8 cellular contexts compared by ENCODE assay signal in the genomic region with DNA sequence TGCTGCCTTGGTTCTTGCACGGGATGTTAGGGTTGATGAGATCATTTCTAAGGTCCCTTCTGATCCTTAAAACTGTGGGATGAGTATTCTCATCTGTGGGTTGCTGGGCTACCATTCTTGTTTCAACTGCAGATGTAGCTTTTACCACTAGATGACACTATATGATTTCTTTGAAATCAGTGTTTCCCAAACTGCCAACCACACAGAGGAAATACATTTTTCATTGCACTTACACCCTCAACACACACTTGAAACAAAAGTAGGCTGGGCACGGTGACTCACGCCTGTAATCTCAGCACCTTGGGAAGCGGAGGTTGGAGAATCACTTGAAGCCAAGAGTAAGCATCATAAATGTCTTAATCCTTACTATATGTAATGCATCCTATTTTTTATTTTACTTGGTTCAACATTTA. TPM values are rescaled to one million over a fixed set of nuclear protein-coding genes. Genes with fewer than 3 reads are reported as not detected.
DNase-seq lines count a peak whose midpoint lies in the region; ATAC-seq and TF ChIP-seq lines count a peak whose summit lies in the region.

No MANE protein-coding gene starts in this region.

- H2AK5ac ChIP-seq in mesendoderm (ENCODE audit: low read length), result no peak overlapping the region

- BruUV-seq in HCT116 (replicated peaks; lab: Mats Ljungman, UMichigan), result no TSS peak

- no peak overlapping the region for H3K23ac ChIP-seq in mesendoderm (ENCODE audit: low read length)

- H3K36me3 Mint-ChIP-seq in CD14-positive monocyte, result peaks cover 37 to 40% of the 10 kb centered on the region in 2 donors

- H3K4me1 ChIP-seq in HCT116 (ENCODE audit: control insufficient read depth in 1 of 2, insufficient read depth in 2 of 2, low read length in 2 of 2) (peaks cover 8 to 26% of the 10 kb centered on the region in 2 experiments), mesendoderm (ENCODE audit: control insufficient read depth, low read depth, low read length) (no peaks in the 10 kb centered on the region)

- H3K4me2 ChIP-seq in HCT116 (ENCODE audit: low read length), result peak overlapping the region; percentile 41
- no peak overlapping the region for H3K4me2 ChIP-seq in mesendoderm (ENCODE audit: low read length)

- H3K27me3 Mint-ChIP-seq in CD14-positive monocyte (ENCODE audit: low read depth in 3 of 3), result peaks cover 0 to 2% (median 0%) of the 10 kb centered on the region in 3 donors

- ATAC-seq in HCT116 (peak; percentile 87), GM19463 (IDR thresholded peaks at IDR 0.05; ENCODE audit: unreplicated experiment) (no peak)

- H2BK5ac ChIP-seq in mesendoderm (ENCODE audit: low read length), result no peak overlapping the region

- H4K5ac ChIP-seq in mesendoderm (ENCODE audit: low read length), result no peak overlapping the region

- no peak overlapping the region for H4K8ac ChIP-seq in mesendoderm (ENCODE audit: low read depth, low read length)

- CTCF ChIA-PET in HCT116 (lab: Charles Lee), result interaction anchor here (0.7 to 1.7 kb wide), 4 partner anchors 8 to 150 kb away, joined by 3 to 20 read pairs (median 3); no protein-coding TSS in a partner anchor

- H3K18ac ChIP-seq in mesendoderm (ENCODE audit: low read length), result no peak overlapping the region

- H3K27ac Mint-ChIP-seq in CD14-positive monocyte, result no peak overlapping the region

- no peaks in the 10 kb centered on the region for H3K9me3 Mint-ChIP-seq in CD14-positive monocyte

- H3K4me3 ChIP-seq in HCT116 (replicated peaks in 1 of 2; ENCODE audit: low read depth in 1 of 2, low read length in 2 of 2) (no peak overlapping the region), SK-N-MC (no peak overlapping the region), mesendoderm (ENCODE audit: low read length) (no peak overlapping the region)

- TF ChIP-seq RAD21 in HCT116 (IDR thresholded peaks at IDR 0.05; ENCODE audit: low read depth), result peak; percentile 90

- no peak overlapping the region for H3K56ac ChIP-seq in mesendoderm (ENCODE audit: low read length)

- RAD21 ChIA-PET in HCT116 (lab: Charles Lee; ENCODE audit: low non-redundant PET in 1 of 2, low total read pairs in 2 of 2, uncharacterized antibody in 2 of 2, unreplicated experiment in 2 of 2), result interaction anchor here in 1 of 2 experiments (1.1 kb wide), 1 partner anchor 98 kb away, joined by 7 read pairs; no protein-coding TSS in a partner anchor

- H3K4ac ChIP-seq in mesendoderm (ENCODE audit: low read depth, low read length), result no peak overlapping the region

- peaks cover 24% of the 10 kb centered on the region for H3K4me1 Mint-ChIP-seq in CD14-positive monocyte

- H4K20me1 ChIP-seq in HCT116 (ENCODE audit: insufficient read depth), result no peaks in the 10 kb centered on the region

- no peak for TF ChIP-seq POLR2A in HCT116 (IDR thresholded peaks at IDR 0.05; ENCODE audit: borderline replicate concordance, extremely low read depth, insufficient read depth, insufficient read length)

- no peaks in the 10 kb centered on the region for H3K9me2 ChIP-seq in HCT116 (ENCODE audit: insufficient read depth)

- H3K36me3 ChIP-seq in HCT116 (ENCODE audit: control insufficient read depth in 1 of 2, insufficient read depth in 2 of 2, low read length in 2 of 2) (peaks cover 4 to 10% of the 10 kb centered on the region in 2 experiments; a peak in 2 of 4 replicates), SK-N-MC (ENCODE audit: insufficient read depth, low read length) (peaks cover 3% of the 10 kb centered on the region; the same call in 1 of the 2 replicates), mesendoderm (ENCODE audit: control insufficient read depth, insufficient read depth, low read length) (peaks cover 3% of the 10 kb centered on the region)

- 0 out of 2 replicates have a peak overlapping the region, but pooled peaks have one; percentile 9 for H3K9ac ChIP-seq in HCT116 (ENCODE audit: low read length)
- no peak overlapping the region for H3K9ac ChIP-seq in SK-N-MC (ENCODE audit: insufficient read length)
- H3K9ac ChIP-seq in mesendoderm (ENCODE audit: low read length), result no peak overlapping the region

- peak; percentile 60 for TF ChIP-seq CTCF in CD14-positive monocyte (IDR thresholded peaks at IDR 0.05)
- TF ChIP-seq CTCF in HCT116 (IDR thresholded peaks at IDR 0.05 in 2 of 3, conservative IDR thresholded peaks at IDR 0.05 in 1 of 3; ENCODE audit: borderline replicate concordance in 1 of 3, insufficient read depth in 1 of 3, low read depth in 2 of 3, low read length in 2 of 3), result peak; percentile 71 to 87 (median 76)

- no peak overlapping the region for H2AFZ ChIP-seq in HCT116 (ENCODE audit: low read depth, low read length, poor library complexity, severe bottlenecking)

- H3K79me1 ChIP-seq in mesendoderm (ENCODE audit: low read length), result peaks cover 5% of the 10 kb centered on the region

- DNase-seq in CD14-positive monocyte (ENCODE audit: low spot score) (no peak), HCT116 (ENCODE audit: low read depth, low spot score) (no peak), SK-N-MC (ENCODE audit: low read depth, low spot score) (peak; percentile 37), mesendoderm (peak; percentile 53), NCI-H524 treated with DMSO at 0.1 percent for 48 hours (lab: John Stamatoyannopoulos, UW) (no peak)
- DNase-seq in central memory CD4-positive, alpha-beta T cell, result peak; percentile 17
- no peak for DNase-seq in activated effector memory CD4-positive, alpha-beta T cell treated with Interleukin-2 at 50 U/mL for 16 hours

- POLR2A ChIA-PET in HCT116 (lab: Charles Lee), result no interaction called here

- H3K79me2 ChIP-seq in HCT116 (ENCODE audit: insufficient read depth, low read length) (peaks cover 10% of the 10 kb centered on the region), mesendoderm (ENCODE audit: control insufficient read depth, insufficient read depth, low read length) (peaks cover 6% of the 10 kb centered on the region)

- no CpG with 5 or more reads among the region's 4 CpGs for WGBS in mesendoderm (ENCODE audit: extremely low coverage, insufficient coverage, low lambda C conversion rate)

- no peak overlapping the region for H2BK15ac ChIP-seq in mesendoderm (replicated peaks; ENCODE audit: low read depth)

- intact Hi-C loops in CD14-positive monocyte (cut with micrococcal nuclease) (loop anchor here (1.0 to 10.0 kb wide), 3 partner anchors 72 to 98 kb away; no protein-coding TSS in a partner anchor), HCT116 (cut with micrococcal nuclease) (loop anchor here (1.0 to 2.0 kb wide), 3 partner anchors 72 to 582 kb away; no protein-coding TSS in a partner anchor)

- H3K27me3 ChIP-seq in HCT116 (ENCODE audit: insufficient read depth, low read length) (no peaks in the 10 kb centered on the region), mesendoderm (ENCODE audit: insufficient read depth, low read length, poor library complexity) (no peaks in the 10 kb centered on the region)

- no peak overlapping the region for H2BK120ac ChIP-seq in mesendoderm (ENCODE audit: low read depth, low read length)

- H3K27ac ChIP-seq in HCT116 (ENCODE audit: low read depth, low read length), result no peak overlapping the region
- no peak overlapping the region for H3K27ac ChIP-seq in SK-N-MC
- no peak overlapping the region for H3K27ac ChIP-seq in mesendoderm (ENCODE audit: low read depth, low read length)

- no peak overlapping the region for H3K4me3 Mint-ChIP-seq in CD14-positive monocyte

- no peaks in the 10 kb centered on the region for H3K9me3 ChIP-seq in HCT116 (ENCODE audit: control insufficient read depth in 1 of 2, insufficient read depth in 1 of 2, low read depth in 1 of 2, low read length in 2 of 2)
- no peaks in the 10 kb centered on the region for H3K9me3 ChIP-seq in SK-N-MC (ENCODE audit: low read depth, low read length)

TF ChIP-seq in HCT116, 20 proteins besides CTCF, POLR2A, EP300 and RAD21:
- TF ChIP-seq TCF7L2 (IDR thresholded peaks at IDR 0.05; ENCODE audit: borderline replicate concordance, extremely low read depth, insufficient read depth, insufficient read length), result no peak
- peak; percentile 48; the same call in 1 of the 2 replicates for TF ChIP-seq CBX3 (IDR thresholded peaks at IDR 0.05; ENCODE audit: low read depth)

RNA-seq across cellular contexts. Expression of a gene that starts 15.3 kb away (rescaled TPM):
- polyA plus RNA-seq in CD14-positive monocyte, result 10 to 100 TPM; 33.1 to 34.2 TPM
- 52.4 TPM for total RNA-seq in HCT116 (2021; ENCODE audit: unreplicated experiment)
- 56.7 and 66.9 TPM in 2 replicates for polyA plus RNA-seq in HCT116 (2012)
- polyA plus RNA-seq in mesendoderm (2013, experiment 1 of 2), result 55.7 TPM
- 55.1 TPM for polyA plus RNA-seq in mesendoderm (2013, experiment 2 of 2)

Comparison
In these comparisons a context has a peak if more than half of its experiments do, and no peak if none do; other contexts are left out.
1. DNase-seq: peak in SK-N-MC (single experiment), central memory CD4-positive, alpha-beta T cell (single experiment) and mesendoderm (single experiment); none in CD14-positive monocyte (single experiment), HCT116 (single experiment), NCI-H524 treated with DMSO at 0.1 percent for 48 hours (single experiment) and activated effector memory CD4-positive, alpha-beta T cell treated with Interleukin-2 at 50 U/mL for 16 hours (single experiment).